8 cellular contexts compared by ENCODE assay signal in genomic region chr17:72560303-72561247, GRCh38.
DNase-seq lines count a peak whose midpoint lies in the region; ATAC-seq, FAIRE-seq and TF ChIP-seq lines count a peak whose summit lies in the region.

No MANE protein-coding gene starts in this region.

- POLR2A ChIA-PET in HEK293 (lab: Yijun Ruan, JAX) (interaction anchor here (0.7 to 1.2 kb wide), 3 partner anchors 28 to 671 kb away, joined by 3 read pairs; a partner anchor contains a TSS), K562 (lab: Yijun Ruan, JAX) (interaction anchor here (0.5 kb wide), 1 partner anchor 143 kb away, joined by 3 read pairs; no protein-coding TSS in a partner anchor)

- H3K36me3 ChIP-seq in HEK293 (ENCODE audit: control insufficient read depth in 2 of 2, insufficient read depth in 1 of 2, low read length in 2 of 2) (no peaks in the 10 kb centered on the region), K562 (ENCODE audit: control insufficient read depth, insufficient read depth, low read length) (no peaks in the 10 kb centered on the region)

- H3K4me2 ChIP-seq in K562 (ENCODE audit: insufficient read depth, low read length), result no peak overlapping the region

- peak; percentile 66 for DNase-seq in G401 (ENCODE audit: low spot score)
- DNase-seq in NCI-H1694 (lab: John Stamatoyannopoulos, UW), result peak; percentile 63
- peak in 4 of 5 experiments; percentile 9 to 64 (median 15) for DNase-seq in T-helper 2 cell
- peak; percentile 65 to 81 (median 78) for DNase-seq in K562 (ENCODE audit: extremely low read depth in 1 of 4, low spot score in 3 of 4)
- peak; percentile 76 for DNase-seq in inferior parietal cortex (ENCODE audit: extremely low spot score)
- peak; percentile 29 to 42 for DNase-seq in stimulated activated CD4-positive, alpha-beta T cell treated with anti-CD3 and anti-CD28 coated beads, Interleukin-2, amount 100 ng/mL, for 24 hours

- peak; percentile 70 for TF ChIP-seq CTCF in HEK293 (tag by site-specific recombination; IDR thresholded peaks at IDR 0.05)
- TF ChIP-seq CTCF in K562 (IDR thresholded peaks at IDR 0.05 in 2 of 3, conservative IDR thresholded peaks at IDR 0.05 in 1 of 3; ENCODE audit: insufficient read depth in 2 of 3, low read depth in 1 of 3, low read length in 3 of 3), result peak; percentile 72 to 89 (median 78)

- TF ChIP-seq POLR2A in K562 (conservative IDR thresholded peaks at IDR 0.05), result no peak

- H3K9me3 ChIP-seq in HEK293 (ENCODE audit: control insufficient read depth, insufficient read depth, low read depth, low read length), result no peaks in the 10 kb centered on the region
- no peaks in the 10 kb centered on the region for H3K9me3 ChIP-seq in K562 (replicated peaks; ENCODE audit: control insufficient read depth, insufficient read depth, low read depth, low read length)

- no peaks in the 10 kb centered on the region for H3K79me2 ChIP-seq in K562 (ENCODE audit: control insufficient read depth, insufficient read depth, low read length)

- H3K4me1 ChIP-seq in HEK293 (ENCODE audit: control insufficient read depth, insufficient read depth, low read length) (no peaks in the 10 kb centered on the region), K562 (replicated peaks in 1 of 2; ENCODE audit: control insufficient read depth in 2 of 2, insufficient read depth in 2 of 2, low read length in 2 of 2) (peaks cover 0 to 4% of the 10 kb centered on the region in 2 experiments; a peak in 1 of 5 replicates)

- H3K9ac ChIP-seq in K562 (ENCODE audit: insufficient read depth in 1 of 2, low read depth in 2 of 2, low read length in 2 of 2), result no peak overlapping the region

- no peak for TF ChIP-seq EP300 in K562 (IDR thresholded peaks at IDR 0.05; ENCODE audit: low read length)

- H4K20me1 ChIP-seq in K562 (replicated peaks; ENCODE audit: control insufficient read depth, insufficient read depth, low read length), result peaks cover 6% of the 10 kb centered on the region; the same call in 1 of the 2 replicates

- BruUV-seq in K562 (replicated peaks; lab: Mats Ljungman, UMichigan), result no TSS peak

- intact Hi-C loops in K562 (cut with micrococcal nuclease), result loop anchor here (2.0 to 10.0 kb wide), 3 partner anchors 164 to 804 kb away; no protein-coding TSS in a partner anchor

- no peaks in the 10 kb centered on the region for H3K9me1 ChIP-seq in K562 (ENCODE audit: control insufficient read depth, insufficient read depth, low read length)

- peak; percentile 83 for FAIRE-seq in K562 (lab: Jason Lieb, UNC)

- H3K27ac ChIP-seq in HEK293 (ENCODE audit: extremely low read depth, low read depth, low read length), result no peak overlapping the region
- no peak overlapping the region for H3K27ac ChIP-seq in K562 (ENCODE audit: extremely low read depth, low read depth, low read length)

- ATAC-seq in K562, result peak; percentile 91
- no peak for ATAC-seq in GM21737 (IDR thresholded peaks at IDR 0.05; ENCODE audit: unreplicated experiment)

- TF ChIP-seq RAD21 in K562 (CRISPR knock-in tag; conservative IDR thresholded peaks at IDR 0.05 in 1 of 2, IDR thresholded peaks at IDR 0.05 in 1 of 2), result peak; percentile 66 to 83

- in situ Hi-C loops in G401 (cut with HindIII; ENCODE audit: low sequenced_read_pairs) (no loop called here), K562 (cut with MboI) (loop anchor here (10.0 kb wide), 1 partner anchor 624 kb away; no protein-coding TSS in a partner anchor)

- CTCF ChIA-PET in HEK293 (lab: Yijun Ruan, JAX) (interaction anchor here (0.5 to 10.7 kb wide), 69 partner anchors 10 to 1721 kb away, joined by 3 to 301 read pairs (median 3); partner anchors contain the start of gene SSTR2), K562 (lab: Yijun Ruan, JAX; ENCODE audit: low intra/inter-chr PET ratio) (interaction anchor here (0.8 to 1.2 kb wide), 4 partner anchors 129 to 1616 kb away, joined by 3 to 4 read pairs (median 4); no protein-coding TSS in a partner anchor)

- no peak overlapping the region for H2AFZ ChIP-seq in K562 (ENCODE audit: low read depth, low read length)

- H3K27me3 ChIP-seq in K562 (ENCODE audit: control insufficient read depth in 2 of 2, insufficient read depth in 2 of 2, low read length in 2 of 2), result peaks cover 0 to 16% of the 10 kb centered on the region in 2 experiments; a peak in 2 of 5 replicates

- 18% methylated on average over 24 of the region's 24 CpGs for WGBS in K562 (ENCODE audit: insufficient coverage, low coverage, missing lambda C conversion rate)

- no peak overlapping the region for H3K4me3 ChIP-seq in HEK293 (ENCODE audit: low read depth, low read length)
- no peak overlapping the region for H3K4me3 ChIP-seq in K562

TF ChIP-seq in HEK293, 187 proteins besides CTCF, POLR2A, EP300 and RAD21:
- peak; percentile 82 for TF ChIP-seq ZNF654 (tag by site-specific recombination; IDR thresholded peaks at IDR 0.05; ENCODE audit: low read depth)
- no peak for TF ChIP-seq ZSCAN4 (tag by site-specific recombination; IDR thresholded peaks at IDR 0.05)
- TF ChIP-seq MYNN (tag by site-specific recombination; IDR thresholded peaks at IDR 0.05; ENCODE audit: borderline replicate concordance), result peak; percentile 80; the same call in 1 of the 2 replicates

TF ChIP-seq in K562, 482 proteins besides CTCF, POLR2A, EP300 and RAD21 (continues in another document):
- TF ChIP-seq CTCFL (IDR thresholded peaks at IDR 0.05; ENCODE audit: borderline replicate concordance, insufficient read depth, low read depth, low read length, poor library complexity, severe bottlenecking) (peak; percentile 1), SMC3 (conservative IDR thresholded peaks at IDR 0.05; ENCODE audit: insufficient read depth, low read depth, low read length) (0 out of 2 replicates have a peak, but pooled peaks have one; percentile 45), ZNF780A (CRISPR knock-in tag; IDR thresholded peaks at IDR 0.05) (no peak), HDAC3 (IDR thresholded peaks at IDR 0.05; ENCODE audit: borderline replicate concordance, partially characterized antibody) (no peak), ZNF707 (CRISPR knock-in tag; conservative IDR thresholded peaks at IDR 0.05) (no peak), ZNF444 (CRISPR knock-in tag; IDR thresholded peaks at IDR 0.05) (no peak), ZNF583 (CRISPR knock-in tag; IDR thresholded peaks at IDR 0.05) (no peak), XRCC5 (IDR thresholded peaks at IDR 0.05; ENCODE audit: low read depth, low read length) (no peak), NONO (IDR thresholded peaks at IDR 0.05; ENCODE audit: low read depth in 2 of 2, low read length in 1 of 2) (no peak), STAG1 (CRISPR knock-in tag; IDR thresholded peaks at IDR 0.05; ENCODE audit: borderline replicate concordance) (peak; percentile 73; the same call in 1 of the 2 replicates), SLC30A9 (CRISPR knock-in tag; IDR thresholded peaks at IDR 0.05) (no peak), ZNF764 (CRISPR knock-in tag; IDR thresholded peaks at IDR 0.05; ENCODE audit: low read depth) (no peak), SMARCA5 (IDR thresholded peaks at IDR 0.05) (no peak), NCOR1 (IDR thresholded peaks at IDR 0.05) (no peak), DEAF1 (CRISPR knock-in tag; IDR thresholded peaks at IDR 0.05) (peak; percentile 43; the same call in 1 of the 2 replicates), RFX7 (CRISPR knock-in tag; IDR thresholded peaks at IDR 0.05) (no peak), ARNT (IDR thresholded peaks at IDR 0.05) (no peak), FOXP4 (CRISPR knock-in tag; IDR thresholded peaks at IDR 0.05; ENCODE audit: borderline replicate concordance) (0 out of 2 replicates have a peak, but pooled peaks have one; percentile 32)

Comparison
In these comparisons a context has a peak if more than half of its experiments do, and no peak if none do; other contexts are left out.
1. DNase-seq: peak in every context shown above with its lines; median percentile 78 in K562; 76 in inferior parietal cortex; 66 in G401; 63 in NCI-H1694; 36 in stimulated activated CD4-positive, alpha-beta T cell treated with anti-CD3 and anti-CD28 coated beads, Interleukin-2, amount 100 ng/mL, for 24 hours; 15 in T-helper 2 cell.